In genomic region chr19:16184665-16185122, GRCh38 we compare ENCODE assay signal across 8 cellular contexts. TPM values are rescaled to one million over a fixed set of nuclear protein-coding genes. Genes with fewer than 3 reads are reported as not detected.
DNase-seq lines count a peak whose midpoint lies in the region; ATAC-seq and TF ChIP-seq lines count a peak whose summit lies in the region.

No MANE protein-coding gene starts in this region.

- H3K4me3 ChIP-seq in GM08714 (ENCODE audit: low read length) (peak overlapping the region; percentile 50; the same call in 1 of the 2 replicates), Panc1 (ENCODE audit: low read depth in 2 of 2, low read length in 2 of 2) (peak overlapping the region; percentile 73 to 97), esophagus muscularis mucosa (peak overlapping the region; percentile 76 to 93 (median 82)), prostate gland (peak overlapping the region; percentile 83 to 99)

- WGBS in esophagus muscularis mucosa: 42% methylated on average over 18 of the region's 18 CpGs
- 43% methylated on average over 18 of the region's 18 CpGs for WGBS in prostate gland

- intact Hi-C loops in Panc1 (cut with micrococcal nuclease; ENCODE audit: unreplicated experiment) (loop anchor here (5.0 kb wide), 1 partner anchor 142 kb away; no protein-coding TSS in a partner anchor), esophagus muscularis mucosa (cut with DNase I) (loop anchor here (5.0 kb wide), 1 partner anchor 72 kb away; the partner anchor contains the start of gene RAB8A), prostate gland (cut with DNase I) (loop anchor here (5.0 to 10.0 kb wide), 3 partner anchors 72 to 1080 kb away; partner anchors contain the start of genes RAB8A and SYDE1)

- CTCF ChIA-PET in Panc1 (lab: Charles Lee): no interaction called here

- H3K4me1 ChIP-seq in Panc1 (ENCODE audit: control insufficient read depth, insufficient read depth, low read length) (no peaks in the 10 kb centered on the region; the same call in 1 of the 2 replicates), esophagus muscularis mucosa (peaks cover 17 to 45% (median 42%) of the 10 kb centered on the region in 4 donors), prostate gland (replicated peaks) (peaks cover 5% of the 10 kb centered on the region)

- no peak for ATAC-seq in Panc1

- no peak for TF ChIP-seq EP300 in esophagus muscularis mucosa (IDR thresholded peaks at IDR 0.05)

- peaks cover 5% of the 10 kb centered on the region; the same call in 1 of the 2 replicates for H3K36me3 ChIP-seq in Panc1 (ENCODE audit: control insufficient read depth, insufficient read depth, low read length)
- H3K36me3 ChIP-seq in esophagus muscularis mucosa: peaks cover 0 to 31% (median 26%) of the 10 kb centered on the region in 4 donors
- H3K36me3 ChIP-seq in prostate gland: no peaks in the 10 kb centered on the region

- H3K9me3 ChIP-seq in Panc1 (ENCODE audit: control insufficient read depth, insufficient read depth, low read depth, low read length): no peaks in the 10 kb centered on the region
- H3K9me3 ChIP-seq in esophagus muscularis mucosa: no peaks in the 10 kb centered on the region
- H3K9me3 ChIP-seq in prostate gland: no peaks in the 10 kb centered on the region

- no TSS peak for BruUV-seq in Panc1 (replicated peaks; lab: Mats Ljungman, UMichigan)

- in situ Hi-C loops in Panc1 (cut with HindIII; ENCODE audit: low pct_unique_long_range_greater_than_20kb, low sequenced_read_pairs): no loop called here

- H3K27ac ChIP-seq in Panc1 (ENCODE audit: low read length): peak overlapping the region; percentile 86
- peak overlapping the region in 3 of 4 donors; percentile 78 to 91 (median 87) for H3K27ac ChIP-seq in esophagus muscularis mucosa (replicated peaks in 1 of 4)
- peak overlapping the region; percentile 74 to 83 for H3K27ac ChIP-seq in prostate gland

- POLR2A ChIA-PET in Panc1 (lab: Charles Lee): interaction anchor here (0.6 to 1.1 kb wide), 2 partner anchors 108 to 159 kb away, joined by 3 to 5 read pairs; partner anchors contain the start of gene TPM4

- TF ChIP-seq CTCF in Panc1 (IDR thresholded peaks at IDR 0.05) (no peak), esophagus muscularis mucosa (IDR thresholded peaks at IDR 0.05) (no peak), prostate gland (IDR thresholded peaks at IDR 0.05) (no peak), GM10266 (IDR thresholded peaks at IDR 0.05; ENCODE audit: control insufficient read depth, insufficient read depth, low read depth, missing control alignments) (no peak)

- no peaks in the 10 kb centered on the region for H3K27me3 ChIP-seq in Panc1 (ENCODE audit: control insufficient read depth, insufficient read depth, low read length)
- H3K27me3 ChIP-seq in esophagus muscularis mucosa: peaks cover 0 to 10% (median 0%) of the 10 kb centered on the region in 4 donors
- H3K27me3 ChIP-seq in prostate gland (replicated peaks; ENCODE audit: insufficient read depth): no peaks in the 10 kb centered on the region

- DNase-seq in Panc1 (ENCODE audit: low read depth, low spot score) (no peak), esophagus muscularis mucosa (ENCODE audit: extremely low spot score) (no peak), prostate gland (ENCODE audit: low spot score) (no peak), DMS53 treated with DMSO at 0.1 percent for 48 hours (lab: John Stamatoyannopoulos, UW; ENCODE audit: unreplicated experiment) (no peak), inferior parietal cortex (ENCODE audit: extremely low spot score) (no peak), activated gamma-delta T cell treated with Interleukin-2 at 50 U/mL for 16 hours (no peak), GM10266 (ENCODE audit: extremely low spot score) (no peak)

- no peak for TF ChIP-seq POLR2A in esophagus muscularis mucosa (IDR thresholded peaks at IDR 0.05; ENCODE audit: low read depth)
- TF ChIP-seq POLR2A in prostate gland (IDR thresholded peaks at IDR 0.05): no peak

RNA-seq across cellular contexts. Expression of gene FAM32A, which starts 0.5 kb away (rescaled TPM):
- total RNA-seq in Panc1 (2021; ENCODE audit: unreplicated experiment) (44.6 TPM), esophagus muscularis mucosa (100 to 1,000 TPM in 3 of 4 donors, 10 to 100 TPM in 1; 83.5 to 104 (median 103) TPM), prostate gland (100 to 1,000 TPM in 1 of 2 donors, 10 to 100 TPM in 1; 98.1 to 103 TPM)
- 57.8 TPM for polyA plus RNA-seq in Panc1 (2012; ENCODE audit: insufficient read length)

RNA-seq across cellular contexts. Expression of gene CIB3, which starts 11.4 kb away (rescaled TPM):
- total RNA-seq in Panc1 (2021; ENCODE audit: unreplicated experiment) (not detected), esophagus muscularis mucosa (not detected), prostate gland (not detected)
- not detected for polyA plus RNA-seq in Panc1 (2012; ENCODE audit: insufficient read length)

RNA-seq across cellular contexts. Expression of gene AP1M1, which starts 13.0 kb away (rescaled TPM):
- total RNA-seq in Panc1 (2021; ENCODE audit: unreplicated experiment) (88.7 TPM), esophagus muscularis mucosa (100 to 1,000 TPM in 2 of 4 donors, 10 to 100 TPM in 2; 63.1 to 115 (median 98.6) TPM), prostate gland (100 to 1,000 TPM in 1 of 2 donors, 10 to 100 TPM in 1; 45.9 to 130 TPM)
- polyA plus RNA-seq in Panc1 (2012; ENCODE audit: insufficient read length): 122 TPM

RNA-seq across cellular contexts. Expression of gene HSH2D, which starts 41.2 kb away (rescaled TPM):
- total RNA-seq in Panc1 (2021; ENCODE audit: unreplicated experiment): not detected
- polyA plus RNA-seq in Panc1 (2012; ENCODE audit: insufficient read length): not detected
- total RNA-seq in esophagus muscularis mucosa: under 1 TPM in 3 of 4 donors, not detected in 1; 0.52 to 0.83 (median 0.75) TPM
- total RNA-seq in prostate gland: 10 to 100 TPM; 12.6 to 13.5 TPM
